Comparison of ENCODE assay signal across 8 cellular contexts in the genomic region with DNA sequence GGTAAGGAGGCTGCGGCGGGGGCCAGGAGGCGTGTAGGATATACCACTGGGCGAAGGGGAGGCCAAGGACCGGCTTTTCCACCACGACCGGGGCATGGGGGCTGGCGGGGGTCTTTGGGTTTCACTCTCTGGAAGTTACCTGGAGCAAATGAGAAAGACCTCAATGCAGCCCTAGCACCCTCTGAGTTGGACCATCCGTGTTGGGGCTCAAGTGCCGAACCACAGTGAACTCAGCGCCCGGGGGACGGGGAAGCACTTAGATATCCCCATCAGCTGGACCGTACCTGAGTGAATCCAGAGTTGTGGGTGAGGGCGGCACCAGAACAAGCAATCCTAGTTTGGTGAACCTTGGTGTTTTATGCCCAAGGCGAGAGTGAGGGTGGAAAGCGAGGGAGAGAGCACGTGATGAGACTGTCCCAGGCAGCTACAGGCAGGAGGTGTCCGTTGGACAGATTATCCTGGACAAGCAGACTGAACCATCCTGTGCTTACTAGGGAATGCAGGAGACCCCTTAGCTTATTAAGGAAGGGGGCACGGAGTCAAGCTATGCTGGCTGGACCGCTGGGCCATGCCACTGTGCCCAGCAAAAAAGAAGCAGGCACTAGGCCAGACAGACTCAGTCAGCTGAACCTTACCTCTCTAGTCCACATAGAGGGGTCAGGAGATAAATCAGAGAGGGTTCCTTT. TPM values are rescaled to one million over a fixed set of nuclear protein-coding genes. Genes with fewer than 3 reads are reported as not detected.
DNase-seq lines count a peak whose midpoint lies in the region; ATAC-seq and TF ChIP-seq lines count a peak whose summit lies in the region.

No MANE protein-coding gene starts in this region.

- ATAC-seq in GM19467 (IDR thresholded peaks at IDR 0.05; ENCODE audit: unreplicated experiment), result no peak

- CTCF ChIA-PET in A673 (lab: Charles Lee), result interaction anchor here (0.9 to 1.6 kb wide), 3 partner anchors 15 to 23 kb away, joined by 3 to 8 read pairs (median 6); no protein-coding TSS in a partner anchor

- H4K20me1 ChIP-seq in Karpas-422 (ENCODE audit: insufficient read depth, low read depth, low read length), result peaks cover 13% of the 10 kb centered on the region

- H3K27me3 ChIP-seq in A673 (replicated peaks; ENCODE audit: insufficient read depth, low read depth, low read length, poor library complexity), result no peaks in the 10 kb centered on the region
- H3K27me3 ChIP-seq in Karpas-422 (ENCODE audit: low read length), result no peaks in the 10 kb centered on the region
- H3K27me3 ChIP-seq in muscle layer of colon (ENCODE audit: control insufficient read depth in 1 of 2, insufficient read depth in 2 of 2, low read length in 2 of 2), result no peaks in the 10 kb centered on the region

- POLR2A ChIA-PET in A673 (lab: Charles Lee; ENCODE audit: low non-redundant PET), result interaction anchor here (0.7 kb wide), 1 partner anchor 56 kb away, joined by 5 read pairs; no protein-coding TSS in a partner anchor

- H3K9me2 ChIP-seq in Karpas-422 (replicated peaks; ENCODE audit: insufficient read depth, low read length), result no peaks in the 10 kb centered on the region

- H2AFZ ChIP-seq in Karpas-422 (ENCODE audit: low read length), result peak overlapping the region; percentile 63

- peaks cover 12% of the 10 kb centered on the region for H3K36me3 ChIP-seq in A673 (ENCODE audit: insufficient read depth, low read length, poor library complexity, severe bottlenecking)
- peaks cover 5% of the 10 kb centered on the region; the same call in 1 of the 2 replicates for H3K36me3 ChIP-seq in Karpas-422 (ENCODE audit: insufficient read depth, low read length)
- H3K36me3 ChIP-seq in muscle layer of colon (ENCODE audit: insufficient read depth, low read length), result peaks cover 14% of the 10 kb centered on the region

- no peak for TF ChIP-seq CTCF in A673 (conservative IDR thresholded peaks at IDR 0.05; ENCODE audit: low read depth, low read length)

- peak overlapping the region; percentile 89 for H3K4me2 ChIP-seq in Karpas-422 (ENCODE audit: low read depth, low read length, poor library complexity, severe bottlenecking)

- no peaks in the 10 kb centered on the region for H3K9me3 ChIP-seq in A673 (ENCODE audit: low read depth, low read length, poor library complexity, severe bottlenecking)
- no peaks in the 10 kb centered on the region for H3K9me3 ChIP-seq in Karpas-422 (ENCODE audit: low read length)
- H3K9me3 ChIP-seq in muscle layer of colon (ENCODE audit: low read length), result no peaks in the 10 kb centered on the region

- H3K9ac ChIP-seq in Karpas-422 (ENCODE audit: low read length), result peak overlapping the region; percentile 85
- H3K9ac ChIP-seq in muscle layer of colon (ENCODE audit: low read length), result peak overlapping the region; percentile 68

- H3K27ac ChIP-seq in A673 (ENCODE audit: low read depth, low read length, poor library complexity, severe bottlenecking) (peak overlapping the region; percentile 98), Karpas-422 (ENCODE audit: low read length) (no peak overlapping the region; the same call in 1 of the 2 replicates), cingulate gyrus (ENCODE audit: low read depth, low read length) (peak overlapping the region; percentile 98), muscle layer of colon (ENCODE audit: low read depth, low read length) (peak overlapping the region; percentile 86)

- DNase-seq in A673 (ENCODE audit: low spot score) (no peak), Karpas-422 (no peak), Kasumi-1 (lab: John Stamatoyannopoulos, UW) (no peak), NCI-H345 treated with DMSO at 0.1 percent for 48 hours (lab: John Stamatoyannopoulos, UW; ENCODE audit: unreplicated experiment) (no peak), DMS114 treated with DMSO at 0.1 percent for 48 hours (lab: John Stamatoyannopoulos, UW; ENCODE audit: unreplicated experiment) (no peak)

- peaks cover 36% of the 10 kb centered on the region for H3K79me2 ChIP-seq in Karpas-422 (ENCODE audit: low read length)

- BruUV-seq in A673 (replicated peaks; lab: Mats Ljungman, UMichigan), result TSS peak; percentile 57

- intact Hi-C loops in A673 (cut with micrococcal nuclease; ENCODE audit: unreplicated experiment), result loop anchor here (2.0 kb wide), 1 partner anchor 65 kb away; a partner anchor contains a TSS

- peak overlapping the region; percentile 69 for H3K4me3 ChIP-seq in A673 (ENCODE audit: low read depth, low read length, poor library complexity, severe bottlenecking)
- H3K4me3 ChIP-seq in Karpas-422 (ENCODE audit: low read length), result peak overlapping the region; percentile 94
- H3K4me3 ChIP-seq in muscle layer of colon (ENCODE audit: low read depth in 1 of 2, low read length in 2 of 2), result peak overlapping the region; percentile 85 to 97

- H3K4me1 ChIP-seq in A673 (ENCODE audit: insufficient read depth, low read length, poor library complexity, severe bottlenecking) (peaks cover 20% of the 10 kb centered on the region), Karpas-422 (ENCODE audit: low read length) (peaks cover 26% of the 10 kb centered on the region), muscle layer of colon (ENCODE audit: insufficient read depth, low read length) (peaks cover 24% of the 10 kb centered on the region)

RNA-seq across cellular contexts. Expression of a gene that starts 0.5 kb away (rescaled TPM):
- total RNA-seq in A673 (2021), result 91.7 and 92.6 TPM in 2 replicates
- total RNA-seq in Karpas-422 (2014; rRNA removed; shearing (Covaris generic); ENCODE audit: low replicate concordance), result 42.3 and 78.0 TPM in 2 replicates

RNA-seq across cellular contexts. Expression of a gene that starts 3.3 kb away (rescaled TPM):
- total RNA-seq in A673 (2021), result 238 and 259 TPM in 2 replicates
- 147 and 332 TPM in 2 replicates for total RNA-seq in Karpas-422 (2014; rRNA removed; shearing (Covaris generic); ENCODE audit: low replicate concordance)

RNA-seq across cellular contexts. Expression of a gene that starts 13.8 kb away (rescaled TPM):
- 0.13 TPM in 1 of 2 replicates, not detected in the other for total RNA-seq in A673 (2021)
- total RNA-seq in Karpas-422 (2014; rRNA removed; shearing (Covaris generic); ENCODE audit: low replicate concordance), result not detected in 2 replicates

RNA-seq across cellular contexts. Expression of a gene that starts 14.1 kb away (rescaled TPM):
- total RNA-seq in A673 (2021), result 121 and 150 TPM in 2 replicates
- 26.1 and 40.7 TPM in 2 replicates for total RNA-seq in Karpas-422 (2014; rRNA removed; shearing (Covaris generic); ENCODE audit: low replicate concordance)

RNA-seq across cellular contexts. Expression of a gene that starts 37.5 kb away (rescaled TPM):
- total RNA-seq in A673 (2021), result 25.8 and 34.1 TPM in 2 replicates
- 7.6 and 21.2 TPM in 2 replicates for total RNA-seq in Karpas-422 (2014; rRNA removed; shearing (Covaris generic); ENCODE audit: low replicate concordance)
